8 cellular contexts compared by ENCODE assay signal in genomic region chr13:94549241-94550029, GRCh38. TPM values are rescaled to one million over a fixed set of nuclear protein-coding genes. Genes with fewer than 3 reads are reported as not detected.
DNase-seq lines count a peak whose midpoint lies in the region; ATAC-seq and FAIRE-seq lines count a peak whose summit lies in the region.

No MANE protein-coding gene starts in this region.

- ATAC-seq in GM21360 (IDR thresholded peaks at IDR 0.05; ENCODE audit: unreplicated experiment), result peak; percentile 90

- H3K4me3 ChIP-seq in mesodermal cell (ENCODE audit: extremely low read depth, insufficient read depth, low read length, poor library complexity, severe bottlenecking), result peak overlapping the region; percentile 74

- H3K9me3 ChIP-seq in mesodermal cell (ENCODE audit: control insufficient read depth, low read length), result peaks cover 4% of the 10 kb centered on the region

- H3K27ac ChIP-seq in mesodermal cell (ENCODE audit: low read depth, low read length, severe bottlenecking), result peak overlapping the region; percentile 89

- no peaks in the 10 kb centered on the region for H3K36me3 ChIP-seq in mesodermal cell (ENCODE audit: control insufficient read depth, insufficient read depth, low read length)

- peak; percentile 53 for FAIRE-seq in endometrium (lab: Jason Lieb, UNC)

- DNase-seq in COR-L47 (lab: John Stamatoyannopoulos, UW), result peak; percentile 94
- DNase-seq in HT1080 (ENCODE audit: low read depth), result peak; percentile 98
- DNase-seq in NOMO-1 treated with dmso at 0.1 percent for 144 hours (lab: John Stamatoyannopoulos, UW; ENCODE audit: unreplicated experiment), result peak; percentile 94
- peak; percentile 85 for DNase-seq in activated CD8-positive, alpha-beta memory T cell treated with anti-CD3 and anti-CD28 coated beads, Interleukin-2, amount 50 U/mL, for 24 hours (ENCODE audit: extremely low read depth)
- DNase-seq in stimulated activated CD8-positive, alpha-beta memory T cell treated with anti-CD3 and anti-CD28 coated beads, Interleukin-15, amount 100 ng/mL, for 24 hours (ENCODE audit: low read depth), result peak; percentile 86

- WGBS in mesodermal cell (ENCODE audit: insufficient coverage in 2 of 2), 2 experiments, result 0% methylated on average over 44 to 53 of the region's 64 CpGs

- H3K4me1 ChIP-seq in mesodermal cell (ENCODE audit: control insufficient read depth, insufficient read depth, low read length, poor library complexity, severe bottlenecking), result peaks cover 4% of the 10 kb centered on the region

RNA-seq across cellular contexts. Expression of gene TGDS, which starts 46.5 kb away (rescaled TPM):
- total RNA-seq in HT1080 (2014; rRNA removed; shearing (Covaris generic)), result 14.6 and 16.0 TPM in 2 replicates
- polyA plus RNA-seq in HT1080 (2015; cell fraction: cytosol; rRNA removed), result 18.9 and 22.1 TPM in 2 replicates
- 28.2 and 28.4 TPM in 2 replicates for polyA plus RNA-seq in HT1080 (2015; cell fraction: nucleus; rRNA removed)
- 17.0 TPM for polyA plus RNA-seq in mesodermal cell (2013, experiment 1 of 2)
- 20.9 TPM for polyA plus RNA-seq in mesodermal cell (2013, experiment 2 of 2)

RNA-seq across cellular contexts. Expression of gene GPR180, which starts 52.2 kb away (rescaled TPM):
- total RNA-seq in HT1080 (2014; rRNA removed; shearing (Covaris generic)), result 7.9 and 9.0 TPM in 2 replicates
- polyA plus RNA-seq in HT1080 (2015; cell fraction: cytosol; rRNA removed), result 6.7 and 7.4 TPM in 2 replicates
- polyA plus RNA-seq in HT1080 (2015; cell fraction: nucleus; rRNA removed), result 8.0 and 8.3 TPM in 2 replicates
- 5.4 TPM for polyA plus RNA-seq in mesodermal cell (2013, experiment 1 of 2)
- polyA plus RNA-seq in mesodermal cell (2013, experiment 2 of 2), result 5.6 TPM

Comparison
In these comparisons a context has a peak if more than half of its experiments do, and no peak if none do; other contexts are left out.
1. Peak in every context shown above with its lines: DNase-seq, ATAC-seq, H3K4me3 ChIP-seq and H3K27ac ChIP-seq.